Comparison of ENCODE assay signal across 28 cellular contexts in genomic region chr4:99838927-99839326, GRCh38. TPM values are rescaled to one million over a fixed set of nuclear protein-coding genes. Genes with fewer than 3 reads are reported as not detected.
DNase-seq lines count a peak whose midpoint lies in the region; ATAC-seq and TF ChIP-seq lines count a peak whose summit lies in the region.
"Had no signal": no experiment of that assay in that cellular context is flagged by ENCODE, and none has a peak within 500 bp of the region (broad histone marks: within the 10 kb centered on the region; RNA-seq: fewer than 3 reads in every experiment).

No MANE protein-coding gene starts in this region.

- H3K4me3 Mint-ChIP-seq in activated naive CD4-positive, alpha-beta T cell treated with anti-CD3 and anti-CD28 coated beads, Interleukin-2, amount 50 U/mL, for 24 hours: no peak overlapping the region
- H3K4me3 Mint-ChIP-seq: CD4-positive, alpha-beta T cell had no signal

- no peaks in the 10 kb centered on the region for H3K27me3 Mint-ChIP-seq in activated naive CD4-positive, alpha-beta T cell treated with anti-CD3 and anti-CD28 coated beads, Interleukin-2, amount 50 U/mL, for 24 hours
- H3K27me3 Mint-ChIP-seq: CD4-positive, alpha-beta T cell had no signal

- H3K4me3 ChIP-seq in neutrophil (ENCODE audit: low read depth in 1 of 2, low read length in 1 of 2) (no peak overlapping the region), upper lobe of right lung (no peak overlapping the region)
- H3K4me3 ChIP-seq: GM12878, HAP-1, SK-N-MC had no signal

- no peaks in the 10 kb centered on the region for H3K9me3 Mint-ChIP-seq in activated naive CD4-positive, alpha-beta T cell treated with anti-CD3 and anti-CD28 coated beads, Interleukin-2, amount 50 U/mL, for 24 hours
- H3K9me3 Mint-ChIP-seq: CD4-positive, alpha-beta T cell had no signal

- peaks cover 0 to 4% of the 10 kb centered on the region in 2 experiments for H3K4me1 ChIP-seq in neutrophil (ENCODE audit: control insufficient read depth in 1 of 2, insufficient read depth in 1 of 2, low read depth in 1 of 2, low read length in 1 of 2)
- H3K4me1 ChIP-seq in upper lobe of right lung: no peaks in the 10 kb centered on the region
- H3K4me1 ChIP-seq: BE2C, HAP-1 had no signal

- ATAC-seq in upper lobe of right lung: peak; percentile 82
- ATAC-seq in omental fat pad (ENCODE audit: low FRiP score): no peak
- no peak for ATAC-seq in GM18868 (IDR thresholded peaks at IDR 0.05; ENCODE audit: unreplicated experiment)
- ATAC-seq: GM12878 had no signal

- peaks cover 21% of the 10 kb centered on the region for H3K36me3 Mint-ChIP-seq in activated naive CD4-positive, alpha-beta T cell treated with anti-CD3 and anti-CD28 coated beads, Interleukin-2, amount 50 U/mL, for 24 hours

- H3K9me3 ChIP-seq in neutrophil (no peaks in the 10 kb centered on the region), upper lobe of right lung (no peaks in the 10 kb centered on the region)
- H3K9me3 ChIP-seq: BE2C, HAP-1 had no signal

- peaks cover 25% of the 10 kb centered on the region for H3K4me1 Mint-ChIP-seq in activated naive CD4-positive, alpha-beta T cell treated with anti-CD3 and anti-CD28 coated beads, Interleukin-2, amount 50 U/mL, for 24 hours

- DNase-seq in activated naive CD4-positive, alpha-beta T cell treated with anti-CD3 and anti-CD28 coated beads, Interleukin-2, amount 50 U/mL, for 16 hours: no peak
- peak; percentile 39 for DNase-seq in epithelial cell of prostate (ENCODE audit: low read depth, low spot score)
- DNase-seq in upper lobe of right lung: no peak
- DNase-seq in NCI-H2029 (lab: John Stamatoyannopoulos, UW): no peak
- DNase-seq in omental fat pad (ENCODE audit: low spot score): no peak
- DNase-seq: 8988T; ACHN; BE2C; CD4-positive, alpha-beta T cell; GOT3; IMR-90; MM.1S; NCI-H1048; NCI-H1417; NCI-H1694; NCI-H2081; NCI-H2171 treated with DMSO at 0.1 percent for 48 hours; NCI-H345; NCI-H524; NCI-H774; SIG-M5 had no signal

- H3K27me3 ChIP-seq in neutrophil (no peaks in the 10 kb centered on the region), upper lobe of right lung (no peaks in the 10 kb centered on the region)
- H3K27me3 ChIP-seq: BE2C had no signal

- H3K36me3 ChIP-seq in neutrophil (peaks cover 84% of the 10 kb centered on the region), upper lobe of right lung (no peaks in the 10 kb centered on the region)
- H3K36me3 ChIP-seq: BE2C, HAP-1 had no signal

- intact Hi-C loops in upper lobe of right lung (cut with DNase I): no loop called here

- H3K27ac Mint-ChIP-seq in activated naive CD4-positive, alpha-beta T cell treated with anti-CD3 and anti-CD28 coated beads, Interleukin-2, amount 50 U/mL, for 24 hours: peak overlapping the region; percentile 1
- H3K27ac Mint-ChIP-seq: CD4-positive, alpha-beta T cell had no signal

- peak overlapping the region; percentile 68 for H3K27ac ChIP-seq in epithelial cell of prostate
- H3K27ac ChIP-seq in neutrophil: peak overlapping the region; percentile 36
- no peak overlapping the region for H3K27ac ChIP-seq in upper lobe of right lung
- H3K27ac ChIP-seq: KMS-11, SK-N-MC had no signal

- TF ChIP-seq CTCF in neutrophil (IDR thresholded peaks at IDR 0.05) (no peak), upper lobe of right lung (IDR thresholded peaks at IDR 0.05) (no peak), omental fat pad (IDR thresholded peaks at IDR 0.05) (no peak)

RNA-seq across cellular contexts. Expression of gene DAPP1, which starts 22.3 kb away (rescaled TPM):
- total RNA-seq in upper lobe of right lung (8.9 TPM), omental fat pad (1 to 10 TPM; 1.6 to 6.1 (median 4.2) TPM)
- total RNA-seq: IMR-90 had no signal

RNA-seq across cellular contexts. Expression of gene LAMTOR3, which starts 55.3 kb away (rescaled TPM):
- total RNA-seq in upper lobe of right lung: 43.5 TPM
- 10 to 100 TPM; 41.3 to 48.9 (median 43.6) TPM for total RNA-seq in omental fat pad
